23 cellular contexts compared by ENCODE assay signal in the genomic region with DNA sequence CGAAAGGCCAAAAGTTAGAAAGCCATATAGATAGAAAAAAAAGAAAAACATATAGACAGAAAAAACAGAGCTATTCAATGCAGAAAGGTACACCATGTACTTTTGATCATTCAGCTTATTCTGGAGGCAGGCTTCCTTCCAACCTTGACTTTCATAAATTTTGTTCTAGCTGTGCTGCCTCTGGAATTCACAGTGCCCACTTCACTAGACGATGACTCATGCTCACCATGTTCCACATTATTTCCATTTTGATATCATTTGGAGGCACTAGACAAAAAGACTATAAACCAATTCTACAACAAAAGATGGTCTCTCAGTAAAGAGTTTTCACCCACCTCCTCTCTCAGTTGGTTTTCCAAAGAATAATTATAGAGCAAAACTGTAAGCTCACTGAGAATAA.
"Had no signal": no experiment of that assay in that cellular context is flagged by ENCODE, and none has a peak within 500 bp of the region (broad histone marks: within the 10 kb centered on the region; RNA-seq: fewer than 3 reads in every experiment).

No MANE protein-coding gene starts in this region.

- H3K27ac ChIP-seq: neutrophil, right lobe of liver, suprapubic skin had no signal

- H3K4me1 Mint-ChIP-seq: endodermal cell; immature natural killer cell; naive thymus-derived CD8-positive, alpha-beta T cell; T-helper 17 cell had no signal

- H3K36me3 Mint-ChIP-seq: activated naive CD4-positive, alpha-beta T cell treated with anti-CD3 and anti-CD28 coated beads, Interleukin-2, amount 50 U/mL, for 72 hours; immature natural killer cell; naive thymus-derived CD8-positive, alpha-beta T cell had no signal

- H3K9me3 ChIP-seq: mucosa of descending colon, neutrophil, right lobe of liver, suprapubic skin had no signal

- ATAC-seq: activated CD4-positive, CD25-positive, alpha-beta regulatory T cell treated with anti-CD3 and anti-CD28 coated beads, Interleukin-2, amount 50 U/mL, for 24 hours; activated naive CD4-positive, alpha-beta T cell treated with anti-CD3 and anti-CD28 coated beads, Interleukin-2, amount 50 U/mL, for 72 hours; activated T-cell treated with anti-CD3 and anti-CD28 coated beads, Interleukin-2, amount 50 U/mL, for 4 hours; left colon; mucosa of descending colon; naive thymus-derived CD8-positive, alpha-beta T cell; right lobe of liver; SK-N-SH treated with all-trans-retinoic acid at 6 μM for 48 hours; T-helper 17 cell had no signal

- H3K4me3 Mint-ChIP-seq: activated T-cell treated with anti-CD3 and anti-CD28 coated beads, Interleukin-2, amount 50 U/mL, for 4 hours; dendritic cell treated with granulocyte-macrophage colony-stimulating factor and Interleukin-4, amounts not matched to agents 40 ng/mL and 50 ng/mL, for 4 days; endodermal cell; immature natural killer cell; naive thymus-derived CD8-positive, alpha-beta T cell; T-helper 17 cell had no signal

- H3K27me3 ChIP-seq: neutrophil, right lobe of liver, suprapubic skin had no signal

- DNase-seq: activated CD4-positive, alpha-beta T cell treated with anti-CD3 and anti-CD28 coated beads, Interleukin-2, amount 50 U/mL, for 4 hours; activated effector memory CD4-positive, alpha-beta T cell treated with anti-CD3 and anti-CD28 coated beads, Interleukin-2, amount 50 U/mL, for 16 hours; activated T-cell treated with anti-CD3 and anti-CD28 coated beads, Interleukin-2, amount 50 U/mL, for 4 hours; central memory CD4-positive, alpha-beta T cell; endodermal cell; erythroblast; glutamatergic neuron; immature natural killer cell; left colon; mammary epithelial cell; mucosa of descending colon; naive thymus-derived CD8-positive, alpha-beta T cell; posterior cingulate gyrus; right lobe of liver; stimulated activated CD4-positive, alpha-beta T cell treated with anti-CD3 and anti-CD28 coated beads, Interleukin-12 subunit alpha, Interleukin-12 subunit beta, amount 100 ng/mL, for 4 hours; stimulated activated naive CD4-positive, alpha-beta T cell; T-helper 17 cell had no signal

- H3K27me3 Mint-ChIP-seq: dendritic cell treated with granulocyte-macrophage colony-stimulating factor and Interleukin-4, amounts not matched to agents 40 ng/mL and 50 ng/mL, for 4 days had no signal

- H3K4me1 ChIP-seq: suprapubic skin had no signal

- H3K27ac Mint-ChIP-seq: activated naive CD4-positive, alpha-beta T cell treated with anti-CD3 and anti-CD28 coated beads, Interleukin-2, amount 50 U/mL, for 72 hours; dendritic cell treated with granulocyte-macrophage colony-stimulating factor and Interleukin-4, amounts not matched to agents 40 ng/mL and 50 ng/mL, for 4 days; endodermal cell; immature natural killer cell; naive thymus-derived CD8-positive, alpha-beta T cell; T-helper 17 cell had no signal

- H3K9me3 Mint-ChIP-seq: activated naive CD4-positive, alpha-beta T cell treated with anti-CD3 and anti-CD28 coated beads, Interleukin-2, amount 50 U/mL, for 72 hours; activated T-cell treated with anti-CD3 and anti-CD28 coated beads, Interleukin-2, amount 50 U/mL, for 4 hours; naive thymus-derived CD8-positive, alpha-beta T cell had no signal

- H3K36me3 ChIP-seq: neutrophil, right lobe of liver, suprapubic skin had no signal

- H3K4me3 ChIP-seq: mucosa of descending colon, right lobe of liver, suprapubic skin had no signal
